32 cellular contexts compared by ENCODE assay signal in the genomic region with DNA sequence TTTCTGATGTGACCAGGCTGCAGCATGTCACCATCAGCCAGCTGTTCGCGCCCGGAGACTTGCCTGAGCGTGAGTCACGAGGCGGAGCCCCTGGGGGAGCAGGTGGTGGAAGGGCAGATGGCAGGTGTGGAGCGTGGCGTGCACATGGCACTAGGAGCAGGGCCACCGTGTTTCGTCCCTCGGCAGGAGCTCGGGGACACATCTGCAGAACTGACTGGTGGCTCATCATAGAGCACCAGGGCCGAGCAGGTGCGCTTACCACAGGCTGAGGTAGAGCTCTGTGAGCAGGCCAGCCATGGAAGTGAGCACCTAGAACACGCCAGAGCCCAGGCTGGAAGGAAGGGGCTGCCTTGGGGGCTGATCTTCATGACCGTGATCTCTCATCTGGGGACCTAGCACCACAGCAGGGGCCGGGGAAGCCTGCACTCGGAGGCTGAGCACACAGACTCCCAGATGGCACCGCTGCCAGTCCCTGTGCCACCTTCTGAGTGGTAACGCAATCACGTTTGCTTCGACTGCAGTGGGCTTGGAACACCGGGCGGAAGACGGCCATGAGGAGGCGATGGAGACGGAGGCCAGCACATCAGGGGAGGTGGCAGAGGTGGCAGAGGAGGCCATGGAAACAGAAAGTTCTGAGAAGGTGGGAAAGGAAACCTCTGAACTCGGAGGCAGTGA.
DNase-seq lines count a peak whose midpoint lies in the region; ATAC-seq, FAIRE-seq and TF ChIP-seq lines count a peak whose summit lies in the region.
"Had no signal": no experiment of that assay in that cellular context is flagged by ENCODE, and none has a peak within 500 bp of the region (broad histone marks: within the 10 kb centered on the region; RNA-seq: fewer than 3 reads in every experiment).

No MANE protein-coding gene starts in this region.

- H3K27ac ChIP-seq in CD8-positive, alpha-beta memory T cell (ENCODE audit: low read depth, low read length) = no peak overlapping the region
- H3K27ac ChIP-seq: esophagus muscularis mucosa, foreskin keratinocyte, Peyer's patch, SJCRH30 had no signal

- no peaks in the 10 kb centered on the region for H3K9me3 ChIP-seq in CD8-positive, alpha-beta memory T cell (ENCODE audit: low read length)
- H3K9me3 ChIP-seq: esophagus muscularis mucosa, Peyer's patch, SJCRH30 had no signal

- peak; percentile 23 for FAIRE-seq in bronchial epithelial cell (lab: Jason Lieb, UNC)
- FAIRE-seq: A204.1 had no signal

- peaks cover 79% of the 10 kb centered on the region for H3K36me3 Mint-ChIP-seq in activated CD4-positive, alpha-beta T cell treated with anti-CD3 and anti-CD28 coated beads, Interleukin-2, amount 10 ng/mL, durations not matched to agents 24 days and 14 days (ENCODE audit: low read depth)
- peaks cover 16 to 90% (median 23%) of the 10 kb centered on the region in 3 donors for H3K36me3 Mint-ChIP-seq in CD8-positive, alpha-beta memory T cell

- POLR2A ChIA-PET in CD8-positive, alpha-beta memory T cell (lab: Charles Lee) = no interaction called here
- POLR2A ChIA-PET in HEK293T (lab: Yijun Ruan, JAX) = no interaction called here

- TF ChIP-seq CTCF in bronchial epithelial cell (IDR thresholded peaks at IDR 0.05; ENCODE audit: insufficient read depth, low read length, severe bottlenecking) = no peak

- H3K27ac Mint-ChIP-seq in activated CD4-positive, alpha-beta T cell treated with anti-CD3 and anti-CD28 coated beads, Interleukin-2, amount 10 ng/mL, durations not matched to agents 24 days and 14 days = peak overlapping the region; percentile 1
- H3K27ac Mint-ChIP-seq in CD8-positive, alpha-beta memory T cell = peak overlapping the region in 2 of 8 donors; percentile 42 to 54
- H3K27ac Mint-ChIP-seq: activated naive CD4-positive, alpha-beta T cell treated with anti-CD3 and anti-CD28 coated beads for 36 hours; endodermal cell had no signal

- peak; percentile 24 for ATAC-seq in sciatic nerve
- ATAC-seq: foreskin keratinocyte, HCT116, right cardiac atrium had no signal

- no peaks in the 10 kb centered on the region for H3K27me3 Mint-ChIP-seq in activated CD4-positive, alpha-beta T cell treated with anti-CD3 and anti-CD28 coated beads, Interleukin-2, amount 10 ng/mL, durations not matched to agents 24 days and 14 days
- no peaks in the 10 kb centered on the region for H3K27me3 Mint-ChIP-seq in CD8-positive, alpha-beta memory T cell
- H3K27me3 Mint-ChIP-seq: CD4-positive, alpha-beta memory T cell had no signal

- H3K4me3 ChIP-seq in bronchial epithelial cell (ENCODE audit: low read depth, low read length) = no peak overlapping the region
- no peak overlapping the region for H3K4me3 ChIP-seq in CD8-positive, alpha-beta memory T cell (ENCODE audit: low read length)
- H3K4me3 ChIP-seq: esophagus muscularis mucosa, Peyer's patch, SJCRH30 had no signal

- no peaks in the 10 kb centered on the region for H3K4me1 ChIP-seq in CD8-positive, alpha-beta memory T cell (ENCODE audit: insufficient read depth, low read length)
- H3K4me1 ChIP-seq: esophagus muscularis mucosa, foreskin keratinocyte, Peyer's patch had no signal

- DNase-seq in activated CD4-positive, alpha-beta T cell treated with anti-CD3 and anti-CD28 coated beads, Interleukin-2, amount 10 ng/mL, durations not matched to agents 24 days and 14 days = no peak
- no peak for DNase-seq in activated CD4-positive, alpha-beta T cell treated with anti-CD3 and anti-CD28 coated beads, Interleukin-2, amount 50 U/mL, for 1 hour
- peak; percentile 71 for DNase-seq in COLO668 (lab: John Stamatoyannopoulos, UW; ENCODE audit: unreplicated experiment)
- no peak for DNase-seq in bronchial epithelial cell (ENCODE audit: low read depth)
- no peak for DNase-seq in sciatic nerve (ENCODE audit: low spot score)
- no peak for DNase-seq in DMS114 treated with DMSO at 0.1 percent for 48 hours (lab: John Stamatoyannopoulos, UW; ENCODE audit: unreplicated experiment)
- no peak for DNase-seq in CD8-positive, alpha-beta memory T cell
- no peak for DNase-seq in HEK293T (ENCODE audit: extremely low spot score)
- DNase-seq: activated CD4-positive, CD25-positive, alpha-beta regulatory T cell treated with anti-CD3 and anti-CD28 coated beads, Interleukin-2, amount 50 U/mL, for 72 hours; activated naive CD4-positive, alpha-beta T cell treated with anti-CD3 and anti-CD28 coated beads for 36 hours; AML-193; anterior cingulate cortex; CD4-positive, alpha-beta memory T cell; cortex of kidney; DMS79; endodermal cell; foreskin keratinocyte; GDM1; KG1; kidney glomerular epithelial cell; MM.1S; NCI-H2029 treated with DMSO at 0.1 percent for 48 hours; NCI-H226; NCI-H69; nephron progenitor cell; right cardiac atrium; SJCRH30; stimulated activated naive CD4-positive, alpha-beta T cell treated with Interleukin-2 at 50 U/mL for 16 hours had no signal

- H3K4me3 Mint-ChIP-seq in activated CD4-positive, alpha-beta T cell treated with anti-CD3 and anti-CD28 coated beads, Interleukin-2, amount 10 ng/mL, durations not matched to agents 24 days and 14 days = no peak overlapping the region
- peak overlapping the region in 1 of 7 donors; percentile 23 for H3K4me3 Mint-ChIP-seq in CD8-positive, alpha-beta memory T cell
- H3K4me3 Mint-ChIP-seq: activated naive CD4-positive, alpha-beta T cell treated with anti-CD3 and anti-CD28 coated beads for 36 hours; CD4-positive, alpha-beta memory T cell; endodermal cell; nephron progenitor cell had no signal

- intact Hi-C loops in activated CD4-positive, alpha-beta T cell treated with anti-CD3 and anti-CD28 coated beads, Interleukin-2, amount 10 ng/mL, durations not matched to agents 24 days and 14 days (cut with micrococcal nuclease) = no loop called here
- intact Hi-C loops in sciatic nerve (cut with DNase I) = no loop called here

- no peaks in the 10 kb centered on the region for H3K27me3 ChIP-seq in bronchial epithelial cell (ENCODE audit: control insufficient read depth, insufficient read depth, low read length)
- no peaks in the 10 kb centered on the region for H3K27me3 ChIP-seq in CD8-positive, alpha-beta memory T cell (ENCODE audit: insufficient read depth, low read length, poor library complexity, severe bottlenecking)
- H3K27me3 ChIP-seq: esophagus muscularis mucosa, foreskin keratinocyte, Peyer's patch, SJCRH30 had no signal

- H3K9me3 Mint-ChIP-seq in activated CD4-positive, alpha-beta T cell treated with anti-CD3 and anti-CD28 coated beads, Interleukin-2, amount 10 ng/mL, durations not matched to agents 24 days and 14 days = no peaks in the 10 kb centered on the region
- H3K9me3 Mint-ChIP-seq in CD8-positive, alpha-beta memory T cell = no peaks in the 10 kb centered on the region
- H3K9me3 Mint-ChIP-seq: activated naive CD4-positive, alpha-beta T cell treated with anti-CD3 and anti-CD28 coated beads for 36 hours; endodermal cell; nephron progenitor cell had no signal

- CTCF ChIA-PET in CD8-positive, alpha-beta memory T cell (lab: Charles Lee) = no interaction called here
- CTCF ChIA-PET in HEK293T (lab: Yijun Ruan, JAX) = no interaction called here

- peaks cover 36% of the 10 kb centered on the region for H3K36me3 ChIP-seq in bronchial epithelial cell (ENCODE audit: control insufficient read depth, insufficient read depth, low read length)
- peaks cover 81% of the 10 kb centered on the region for H3K36me3 ChIP-seq in CD8-positive, alpha-beta memory T cell (ENCODE audit: insufficient read depth, low read length)

- H3K4me1 Mint-ChIP-seq in activated CD4-positive, alpha-beta T cell treated with anti-CD3 and anti-CD28 coated beads, Interleukin-2, amount 10 ng/mL, durations not matched to agents 24 days and 14 days = peaks cover 10% of the 10 kb centered on the region
- peaks cover 0 to 4% (median 3%) of the 10 kb centered on the region in 3 donors for H3K4me1 Mint-ChIP-seq in CD8-positive, alpha-beta memory T cell
- H3K4me1 Mint-ChIP-seq: endodermal cell had no signal

TF ChIP-seq in HEK293T, 16 proteins besides CTCF, POLR2A, EP300 and RAD21:
- TF ChIP-seq SP1 (IDR thresholded peaks at IDR 0.05) (no peak), TARDBP (IDR thresholded peaks at IDR 0.05) (no peak), HDGF (IDR thresholded peaks at IDR 0.05; ENCODE audit: borderline replicate concordance) (no peak), FOXA1 (IDR thresholded peaks at IDR 0.05) (no peak), ZNF384 (IDR thresholded peaks at IDR 0.05) (no peak), L3MBTL2 (conservative IDR thresholded peaks at IDR 0.05) (no peak), BHLHE40 (IDR thresholded peaks at IDR 0.05; ENCODE audit: borderline replicate concordance) (no peak), FOXM1 (IDR thresholded peaks at IDR 0.05; ENCODE audit: borderline replicate concordance) (no peak), SUZ12 (IDR thresholded peaks at IDR 0.05) (no peak), CTBP1 (IDR thresholded peaks at IDR 0.05; ENCODE audit: borderline replicate concordance) (no peak), LEF1 (IDR thresholded peaks at IDR 0.05; ENCODE audit: borderline replicate concordance) (no peak)
- TF ChIP-seq, protein P1, sequence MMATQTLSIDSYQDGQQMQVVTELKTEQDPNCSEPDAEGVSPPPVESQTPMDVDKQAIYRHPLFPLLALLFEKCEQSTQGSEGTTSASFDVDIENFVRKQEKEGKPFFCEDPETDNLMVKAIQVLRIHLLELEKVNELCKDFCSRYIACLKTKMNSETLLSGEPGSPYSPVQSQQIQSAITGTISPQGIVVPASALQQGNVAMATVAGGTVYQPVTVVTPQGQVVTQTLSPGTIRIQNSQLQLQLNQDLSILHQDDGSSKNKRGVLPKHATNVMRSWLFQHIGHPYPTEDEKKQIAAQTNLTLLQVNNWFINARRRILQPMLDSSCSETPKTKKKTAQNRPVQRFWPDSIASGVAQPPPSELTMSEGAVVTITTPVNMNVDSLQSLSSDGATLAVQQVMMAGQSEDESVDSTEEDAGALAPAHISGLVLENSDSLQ (IDR thresholded peaks at IDR 0.05) = no peak
TF ChIP-seq in HEK293T: peak in this region for 0.
